1 cellular context compared by ENCODE assay signal in the genomic region with DNA sequence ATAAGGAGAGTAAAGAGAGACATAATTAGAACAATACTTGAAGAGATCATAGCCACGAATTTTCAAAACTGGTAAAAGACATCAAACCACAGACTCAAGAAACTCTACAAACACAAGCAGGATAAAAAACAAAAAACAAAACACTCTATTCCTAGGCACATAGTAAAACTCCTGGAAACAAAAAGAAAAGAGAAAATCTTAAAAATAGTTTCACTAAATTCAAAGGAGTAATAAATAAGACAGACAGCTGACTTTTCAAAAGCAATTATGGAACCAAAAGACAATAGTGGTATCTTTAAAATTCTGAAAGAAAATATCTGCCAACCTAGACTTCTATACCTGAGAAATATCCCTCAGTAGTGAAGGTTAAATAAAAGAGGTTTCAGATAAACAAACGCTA.
TF ChIP-seq lines count a peak whose summit lies in the region.

No MANE protein-coding gene starts in this region.

TF ChIP-seq in HepG2, 621 proteins besides CTCF, POLR2A, EP300 and RAD21 (continued from another document):
- TF ChIP-seq, protein P1, sequence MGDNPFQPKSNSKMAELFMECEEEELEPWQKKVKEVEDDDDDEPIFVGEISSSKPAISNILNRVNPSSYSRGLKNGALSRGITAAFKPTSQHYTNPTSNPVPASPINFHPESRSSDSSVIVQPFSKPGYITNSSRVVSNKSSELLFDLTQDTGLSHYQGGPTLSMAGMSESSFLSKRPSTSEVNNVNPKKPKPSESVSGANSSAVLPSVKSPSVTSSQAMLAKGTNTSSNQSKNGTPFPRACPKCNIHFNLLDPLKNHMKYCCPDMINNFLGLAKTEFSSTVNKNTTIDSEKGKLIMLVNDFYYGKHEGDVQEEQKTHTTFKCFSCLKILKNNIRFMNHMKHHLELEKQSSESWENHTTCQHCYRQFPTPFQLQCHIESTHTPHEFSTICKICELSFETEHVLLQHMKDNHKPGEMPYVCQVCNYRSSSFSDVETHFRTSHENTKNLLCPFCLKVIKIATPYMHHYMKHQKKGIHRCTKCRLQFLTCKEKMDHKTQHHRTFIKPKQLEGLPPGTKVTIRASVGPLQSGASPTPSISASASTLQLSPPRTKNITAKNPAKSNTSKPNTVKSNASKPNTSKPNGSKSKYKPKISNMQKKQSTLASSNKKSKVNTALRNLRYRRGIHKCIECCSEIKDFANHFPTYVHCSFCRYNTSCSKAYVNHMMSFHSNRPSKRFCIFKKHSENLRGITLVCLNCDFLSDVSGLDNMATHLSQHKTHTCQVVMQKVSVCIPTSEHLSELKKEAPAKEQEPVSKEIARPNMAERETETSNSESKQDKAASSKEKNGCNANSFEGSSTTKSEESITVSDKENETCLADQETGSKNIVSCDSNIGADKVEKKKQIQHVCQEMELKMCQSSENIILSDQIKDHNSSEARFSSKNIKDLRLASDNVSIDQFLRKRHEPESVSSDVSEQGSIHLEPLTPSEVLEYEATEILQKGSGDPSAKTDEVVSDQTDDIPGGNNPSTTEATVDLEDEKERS (CRISPR knock-in tag; IDR thresholded peaks at IDR 0.05), result peak; percentile 92
- no peak for TF ChIP-seq ZNF747 (CRISPR knock-in tag; IDR thresholded peaks at IDR 0.05; ENCODE audit: borderline replicate concordance)
